Comparison of ENCODE assay signal across 7 cellular contexts in the genomic region with DNA sequence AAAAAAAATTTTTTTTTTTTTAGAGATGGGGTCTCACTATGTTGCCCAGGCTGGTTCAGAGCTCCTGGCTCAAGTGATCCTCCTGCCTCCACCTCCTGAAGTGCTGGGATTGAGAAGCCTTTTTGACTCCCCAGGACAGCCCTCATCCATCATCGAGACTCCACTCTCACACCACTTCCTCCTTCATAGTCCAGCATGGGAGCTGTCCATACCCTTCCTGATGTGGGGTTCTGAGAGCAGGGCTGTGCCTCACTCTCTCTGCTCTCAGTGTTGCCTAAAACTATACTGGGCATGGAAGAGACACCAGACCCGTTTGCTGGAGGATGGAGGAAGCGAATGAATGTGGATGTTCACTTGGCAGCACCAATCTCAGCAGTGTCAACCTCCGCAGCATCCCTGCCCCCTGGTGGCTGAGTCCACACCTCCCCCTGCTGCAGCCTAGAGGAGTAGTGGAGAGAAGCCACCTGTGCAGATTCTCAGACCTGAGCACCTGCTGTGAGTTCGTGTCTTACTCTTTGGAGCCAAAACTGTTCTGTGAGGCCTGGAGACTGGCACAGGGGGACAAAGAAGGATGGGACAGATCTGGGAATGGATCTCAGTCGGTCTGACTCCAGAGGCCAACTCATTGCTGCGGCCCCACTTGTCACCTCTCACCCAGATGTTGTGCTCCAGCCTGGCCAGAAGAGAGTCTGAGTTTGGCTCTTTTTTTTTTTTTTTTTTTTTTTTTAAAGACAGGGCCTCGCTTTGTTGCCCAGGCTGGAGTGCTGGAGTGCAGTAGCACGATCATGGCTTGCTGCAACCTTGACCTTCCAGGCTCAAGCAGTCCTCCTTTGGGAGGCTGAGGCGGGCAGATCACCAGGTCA. TPM values are rescaled to one million over a fixed set of nuclear protein-coding genes. Genes with fewer than 3 reads are reported as not detected.
A peak's percentile ranks its signal among the peaks of the same experiment; 100 is the strongest.
DNase-seq lines count a peak whose midpoint lies in the region; ATAC-seq and TF ChIP-seq lines count a peak whose summit lies in the region.

No MANE protein-coding gene starts in this region.

- no peak overlapping the region for H3K4me3 ChIP-seq in GM12865 (ENCODE audit: low read depth, low read length)
- H3K4me3 ChIP-seq in KMS-11 (IDR thresholded peaks at IDR 0.05; ENCODE audit: insufficient read depth, low read depth, low read length) = no peak overlapping the region
- no peak overlapping the region for H3K4me3 ChIP-seq in gastrocnemius medialis

- H3K36me3 ChIP-seq in KMS-11 (ENCODE audit: insufficient read depth) (no peaks in the 10 kb centered on the region), gastrocnemius medialis (no peaks in the 10 kb centered on the region)

- ATAC-seq in gastrocnemius medialis (peak; percentile 81 to 87), HG03342 (IDR thresholded peaks at IDR 0.05; ENCODE audit: unreplicated experiment) (no peak)

- TF ChIP-seq CTCF in GM12865 (IDR thresholded peaks at IDR 0.05; ENCODE audit: insufficient read depth, low read depth, low read length, missing control alignments) (peak; percentile 96), KMS-11 (conservative IDR thresholded peaks at IDR 0.05; ENCODE audit: low read depth, low read length) (peak; percentile 86), gastrocnemius medialis (IDR thresholded peaks at IDR 0.05 in 4 of 5, conservative IDR thresholded peaks at IDR 0.05 in 1 of 5) (peak; percentile 68 to 92 (median 77))

- no peaks in the 10 kb centered on the region for H3K4me1 ChIP-seq in KMS-11 (ENCODE audit: low read depth, poor library complexity, severe bottlenecking)
- H3K4me1 ChIP-seq in gastrocnemius medialis = no peaks in the 10 kb centered on the region

- in situ Hi-C loops in gastrocnemius medialis (cut with MboI; ENCODE audit: low sequenced_read_pairs in 4 of 4) = no loop called here

- no peak overlapping the region for H2AFZ ChIP-seq in KMS-11 (ENCODE audit: low read depth)

- intact Hi-C loops in cardiac septum (cut with DNase I) (loop anchor here (1.0 kb wide), 1 partner anchor 30 kb away; no protein-coding TSS in a partner anchor), gastrocnemius medialis (cut with DNase I; ENCODE audit: low total_unique reads) (loop anchor here (1.0 kb wide), 1 partner anchor 30 kb away; no protein-coding TSS in a partner anchor)

- H3K27me3 ChIP-seq in KMS-11 (ENCODE audit: insufficient read depth, low read depth) = no peaks in the 10 kb centered on the region; the same call in 1 of the 2 replicates
- peaks cover 0 to 6% (median 3%) of the 10 kb centered on the region in 3 donors for H3K27me3 ChIP-seq in gastrocnemius medialis

- no peaks in the 10 kb centered on the region for H4K20me1 ChIP-seq in KMS-11 (ENCODE audit: insufficient read depth)

- H3K9ac ChIP-seq in KMS-11 = no peak overlapping the region

- TF ChIP-seq POLR2A in gastrocnemius medialis (IDR thresholded peaks at IDR 0.05) = no peak

- no peaks in the 10 kb centered on the region for H3K79me2 ChIP-seq in KMS-11 (ENCODE audit: insufficient read depth, low read depth)

- H3K4me2 ChIP-seq in KMS-11 = no peak overlapping the region

- DNase-seq in GM12865 (ENCODE audit: low read depth) (peak; percentile 83), RPMI8226 (peak; percentile 90), cardiac septum (ENCODE audit: low spot score) (peak; percentile 92), gastrocnemius medialis (peak; percentile 48 to 59)
- DNase-seq in activated gamma-delta T cell treated with anti-CD3 and anti-CD28 coated beads, Interleukin-2, amount 50 U/mL, for 16 hours (ENCODE audit: low read depth) = peak; percentile 56

- H3K27ac ChIP-seq in KMS-11 = no peak overlapping the region
- H3K27ac ChIP-seq in gastrocnemius medialis = no peak overlapping the region

- H3K9me3 ChIP-seq in gastrocnemius medialis = no peaks in the 10 kb centered on the region

RNA-seq across cellular contexts. Expression of a gene that starts 17.7 kb away (rescaled TPM):
- total RNA-seq in cardiac septum (180 TPM), gastrocnemius medialis (100 to 1,000 TPM in 2 of 4 donors, 10 to 100 TPM in 2; 50.3 to 120 (median 105) TPM)

RNA-seq across cellular contexts. Expression of a gene that starts 23.5 kb away (rescaled TPM):
- total RNA-seq in cardiac septum (not detected), gastrocnemius medialis (under 1 TPM in 1 of 4 donors, not detected in 3; 0.59 TPM)

RNA-seq across cellular contexts. Expression of a gene that starts 50.7 kb away (rescaled TPM):
- total RNA-seq in cardiac septum (55.1 TPM), gastrocnemius medialis (10 to 100 TPM; 29.5 to 53.1 (median 42.7) TPM)
